10 cellular contexts compared by ENCODE assay signal in genomic region chr10:118835682-118836326, GRCh38.
DNase-seq lines count a peak whose midpoint lies in the region; ATAC-seq, FAIRE-seq and TF ChIP-seq lines count a peak whose summit lies in the region.
"Had no signal": no experiment of that assay in that cellular context is flagged by ENCODE, and none has a peak within 500 bp of the region (broad histone marks: within the 10 kb centered on the region; RNA-seq: fewer than 3 reads in every experiment).

No MANE protein-coding gene starts in this region.

- dilution Hi-C loops in keratinocyte (cut with MboI; ENCODE audit: extremely low pct_ligation_motif_present, low sequenced_read_pairs), result no loop called here

- no peaks in the 10 kb centered on the region for H3K9me3 ChIP-seq in MG63
- no peaks in the 10 kb centered on the region for H3K9me3 ChIP-seq in keratinocyte (ENCODE audit: control insufficient read depth, low read depth, low read length)

- H3K9me1 ChIP-seq in keratinocyte (ENCODE audit: control insufficient read depth, extremely low read depth, insufficient read depth, low read length), result peaks cover 2% of the 10 kb centered on the region

- peak; percentile 16 to 27 (median 20) for TF ChIP-seq CTCF in keratinocyte (optimal IDR thresholded peaks at IDR 0.05 in 1 of 3, IDR thresholded peaks at IDR 0.05 in 1 of 3, conservative IDR thresholded peaks at IDR 0.05 in 1 of 3; ENCODE audit: extremely low read depth in 1 of 3, insufficient read depth in 2 of 3, low read length in 3 of 3)

- H3K9ac ChIP-seq in keratinocyte (ENCODE audit: control insufficient read depth, extremely low read depth, insufficient read depth, low read length), result no peak overlapping the region

- H3K36me3 ChIP-seq in MG63 (no peaks in the 10 kb centered on the region), keratinocyte (ENCODE audit: control insufficient read depth in 2 of 2, extremely low read depth in 1 of 2, insufficient read depth in 2 of 2, low read length in 2 of 2) (no peaks in the 10 kb centered on the region)
- H3K36me3 ChIP-seq: cardiac muscle cell had no signal

- H4K20me1 ChIP-seq in keratinocyte (ENCODE audit: control insufficient read depth, extremely low read depth, insufficient read depth, low read length), result no peaks in the 10 kb centered on the region

- H2AFZ ChIP-seq in keratinocyte (ENCODE audit: control insufficient read depth, low read length), result no peak overlapping the region

- FAIRE-seq in keratinocyte (lab: Jason Lieb, UNC) (peak; percentile 99), GM19239 (lab: Jason Lieb, UNC) (no peak)

- peaks cover 38% of the 10 kb centered on the region for H3K4me1 ChIP-seq in keratinocyte (ENCODE audit: control insufficient read depth, extremely low read depth, insufficient read depth, low read length)

- H3K4me3 ChIP-seq in MG63 (no peak overlapping the region), keratinocyte (ENCODE audit: control insufficient read depth in 2 of 3, extremely low read depth in 1 of 3, insufficient read depth in 2 of 3, low read depth in 1 of 3, low read length in 3 of 3) (no peak overlapping the region)
- H3K4me3 ChIP-seq: cardiac muscle cell had no signal

- peak overlapping the region; percentile 1 for H3K4me2 ChIP-seq in keratinocyte (ENCODE audit: control insufficient read depth, extremely low read depth, insufficient read depth, low read depth, low read length)

- H3K79me2 ChIP-seq in keratinocyte (ENCODE audit: control insufficient read depth, insufficient read depth, low read length), result no peaks in the 10 kb centered on the region

- H3K27ac ChIP-seq in keratinocyte (ENCODE audit: control insufficient read depth, insufficient read depth, low read length), result peak overlapping the region; percentile 4
- H3K27ac ChIP-seq: cardiac muscle cell had no signal

- ATAC-seq in GM19395 (IDR thresholded peaks at IDR 0.05; ENCODE audit: unreplicated experiment), result no peak
- no peak for ATAC-seq in HG03565 (IDR thresholded peaks at IDR 0.05; ENCODE audit: unreplicated experiment)
- no peak for ATAC-seq in HG02852 (IDR thresholded peaks at IDR 0.05; ENCODE audit: unreplicated experiment)

- H3K27me3 ChIP-seq in MG63 (no peaks in the 10 kb centered on the region), keratinocyte (ENCODE audit: control insufficient read depth, extremely low read depth, insufficient read depth, low read length) (no peaks in the 10 kb centered on the region)
- H3K27me3 ChIP-seq: cardiac muscle cell had no signal

- DNase-seq in COLO668 (lab: John Stamatoyannopoulos, UW; ENCODE audit: unreplicated experiment) (peak; percentile 89), MG63 (peak; percentile 54), SHP77 treated with DMSO at 0.1 percent for 48 hours (lab: John Stamatoyannopoulos, UW) (peak; percentile 79), keratinocyte (ENCODE audit: low read depth, low spot score) (peak; percentile 80), GM19239 (ENCODE audit: insufficient read length, low spot score) (no peak)
- DNase-seq: activated CD8-positive, alpha-beta memory T cell treated with anti-CD3 and anti-CD28 coated beads, Interleukin-2, amount 50 U/mL, for 48 hours had no signal
